In the genomic region with DNA sequence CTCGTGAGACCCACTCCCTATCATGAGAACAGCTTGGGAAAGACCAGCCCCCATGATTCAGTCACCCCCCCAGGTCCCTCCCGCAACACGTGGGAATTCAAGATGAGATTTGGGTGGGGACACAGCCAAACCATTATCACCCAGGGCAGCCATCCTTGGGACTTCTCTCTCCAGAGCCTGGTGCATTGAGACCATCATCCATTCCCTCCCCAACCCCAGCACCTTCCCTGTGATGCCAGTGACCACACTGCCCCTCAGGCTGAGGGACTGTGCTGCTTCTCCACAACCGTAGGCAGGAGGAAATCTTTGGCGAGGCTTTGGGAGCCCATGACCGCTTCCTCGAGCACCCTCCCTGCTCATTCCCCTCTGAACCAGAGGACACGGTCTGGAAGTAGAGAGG, we compare ENCODE assay signal across 16 cellular contexts.
DNase-seq lines count a peak whose midpoint lies in the region; ATAC-seq, FAIRE-seq and TF ChIP-seq lines count a peak whose summit lies in the region.
"Had no signal": no experiment of that assay in that cellular context is flagged by ENCODE, and none has a peak within 500 bp of the region (broad histone marks: within the 10 kb centered on the region; RNA-seq: fewer than 3 reads in every experiment).

No MANE protein-coding gene starts in this region.

- H3K27ac ChIP-seq in PC-3 (ENCODE audit: low read length) (peak overlapping the region; percentile 92), RWPE2 (ENCODE audit: poor library complexity, severe bottlenecking) (peak overlapping the region; percentile 13)
- H3K27ac ChIP-seq: C4-2B, HL-60 had no signal

- H3K9me3 Mint-ChIP-seq in stimulated activated effector memory CD8-positive, alpha-beta T cell treated with anti-CD3 and anti-CD28 coated beads, Interleukin-12 subunit alpha, Interleukin-12 subunit beta, amount 100 ng/mL, for 72 hours: peaks cover 2% of the 10 kb centered on the region

- peaks cover 42% of the 10 kb centered on the region for H3K4me1 ChIP-seq in PC-3 (ENCODE audit: insufficient read depth, low read length)
- H3K4me1 ChIP-seq in RWPE2 (ENCODE audit: insufficient read depth, poor library complexity, severe bottlenecking): peaks cover 11% of the 10 kb centered on the region

- H3K4me2 ChIP-seq in PC-3 (ENCODE audit: low read length): peak overlapping the region; percentile 31; the same call in 1 of the 2 replicates

- no peaks in the 10 kb centered on the region for H3K27me3 ChIP-seq in PC-3 (ENCODE audit: low read length)
- no peaks in the 10 kb centered on the region for H3K27me3 ChIP-seq in RWPE2 (ENCODE audit: insufficient read depth, poor library complexity, severe bottlenecking)

- H3K9me3 ChIP-seq in PC-3 (ENCODE audit: low read length) (no peaks in the 10 kb centered on the region), RWPE2 (ENCODE audit: severe bottlenecking) (no peaks in the 10 kb centered on the region)

- no peaks in the 10 kb centered on the region for H3K4me1 Mint-ChIP-seq in stimulated activated effector memory CD8-positive, alpha-beta T cell treated with anti-CD3 and anti-CD28 coated beads, Interleukin-12 subunit alpha, Interleukin-12 subunit beta, amount 100 ng/mL, for 72 hours

- H3K36me3 ChIP-seq in PC-3 (ENCODE audit: low read depth, low read length) (no peaks in the 10 kb centered on the region), RWPE2 (ENCODE audit: low read depth) (no peaks in the 10 kb centered on the region)

- H3K4me3 Mint-ChIP-seq in stimulated activated effector memory CD8-positive, alpha-beta T cell treated with anti-CD3 and anti-CD28 coated beads, Interleukin-12 subunit alpha, Interleukin-12 subunit beta, amount 100 ng/mL, for 72 hours: no peak overlapping the region

- H3K9ac ChIP-seq in PC-3 (ENCODE audit: low read length): peak overlapping the region; percentile 69

- no peaks in the 10 kb centered on the region for H3K36me3 Mint-ChIP-seq in stimulated activated effector memory CD8-positive, alpha-beta T cell treated with anti-CD3 and anti-CD28 coated beads, Interleukin-12 subunit alpha, Interleukin-12 subunit beta, amount 100 ng/mL, for 72 hours

- POLR2A ChIA-PET in PC-3 (lab: Charles Lee; ENCODE audit: unreplicated experiment): no interaction called here

- intact Hi-C loops in PC-3 (cut with micrococcal nuclease): loop anchor here (5.0 kb wide), 1 partner anchor 81 kb away; no protein-coding TSS in a partner anchor

- no peak for ATAC-seq in PC-3
- no peak for ATAC-seq in RWPE2 (ENCODE audit: low read depth)
- ATAC-seq in stimulated activated effector memory CD8-positive, alpha-beta T cell treated with anti-CD3 and anti-CD28 coated beads, Interleukin-12 subunit alpha, Interleukin-12 subunit beta, amount 100 ng/mL, for 72 hours: no peak
- no peak for ATAC-seq in GM18909 (IDR thresholded peaks at IDR 0.05; ENCODE audit: poor library complexity, unreplicated experiment)

- no peak for DNase-seq in PC-3
- DNase-seq in RWPE2 (ENCODE audit: low spot score): no peak
- DNase-seq in mesenteric fat pad (ENCODE audit: low spot score): peak; percentile 80
- DNase-seq in stimulated activated effector memory CD8-positive, alpha-beta T cell treated with anti-CD3 and anti-CD28 coated beads, Interleukin-12 subunit alpha, Interleukin-12 subunit beta, amount 100 ng/mL, for 72 hours (ENCODE audit: low spot score in 2 of 2): no peak
- DNase-seq in frontal cortex (ENCODE audit: low spot score in 2 of 2): no peak
- DNase-seq in NCI-H2107 (lab: John Stamatoyannopoulos, UW): no peak
- DNase-seq: DMS 273 treated with DMSO at 0.1 percent for 48 hours, DND-41, NCI-H1436, NCI-H2029, NCI-H2171, NCI-H526 treated with DMSO at 0.1 percent for 48 hours, SIG-M5 had no signal

- CTCF ChIA-PET in PC-3 (lab: Charles Lee): no interaction called here

- TF ChIP-seq CTCF in PC-3 (conservative IDR thresholded peaks at IDR 0.05; ENCODE audit: low read depth, low read length) (no peak), RWPE2 (IDR thresholded peaks at IDR 0.05; ENCODE audit: poor library complexity, severe bottlenecking) (no peak)

- H3K27ac Mint-ChIP-seq in stimulated activated effector memory CD8-positive, alpha-beta T cell treated with anti-CD3 and anti-CD28 coated beads, Interleukin-12 subunit alpha, Interleukin-12 subunit beta, amount 100 ng/mL, for 72 hours: peak overlapping the region; percentile 32

- H2AFZ ChIP-seq in PC-3 (ENCODE audit: low read length): no peak overlapping the region

- BruUV-seq in PC-3 (replicated peaks; lab: Mats Ljungman, UMichigan): no TSS peak

- H3K79me2 ChIP-seq in PC-3 (ENCODE audit: low read length): no peaks in the 10 kb centered on the region

- no peaks in the 10 kb centered on the region for H3K9me2 ChIP-seq in PC-3 (replicated peaks; ENCODE audit: low read length)

- no peaks in the 10 kb centered on the region for H4K20me1 ChIP-seq in PC-3 (ENCODE audit: low read length)

- H3K4me3 ChIP-seq in PC-3 (ENCODE audit: low read length) (no peak overlapping the region), RWPE2 (ENCODE audit: severe bottlenecking) (no peak overlapping the region)

- FAIRE-seq in frontal cortex (lab: Jason Lieb, UNC): no peak

- no peaks in the 10 kb centered on the region for H3F3A ChIP-seq in PC-3 (ENCODE audit: low read length, unreplicated experiment)
